In the genomic region with DNA sequence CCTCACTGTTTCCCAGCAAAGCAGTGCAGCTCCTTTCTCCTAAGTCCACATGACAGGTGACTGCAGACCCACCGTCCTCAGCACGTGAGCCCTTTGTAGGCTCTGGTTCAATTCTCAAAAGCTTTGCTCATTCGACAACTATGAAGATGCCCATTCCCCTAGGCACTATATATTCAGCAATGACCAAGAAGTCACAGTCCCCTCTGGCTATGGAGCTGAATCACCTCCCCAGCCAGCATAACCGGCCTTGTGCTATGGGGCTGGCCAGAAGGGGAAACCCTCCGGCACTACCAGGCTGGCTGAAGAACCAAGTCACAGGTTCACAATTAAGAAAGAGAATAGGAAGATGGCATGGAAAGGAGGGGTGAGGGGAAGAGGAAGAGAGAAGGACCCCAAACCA, we compare ENCODE assay signal across 23 cellular contexts.
A peak's percentile ranks its signal among the peaks of the same experiment; 100 is the strongest.
DNase-seq lines count a peak whose midpoint lies in the region; TF ChIP-seq lines count a peak whose summit lies in the region.
"Had no signal": no experiment of that assay in that cellular context is flagged by ENCODE, and none has a peak within 500 bp of the region (broad histone marks: within the 10 kb centered on the region; RNA-seq: fewer than 3 reads in every experiment).

No MANE protein-coding gene starts in this region.

- no peak for TF ChIP-seq POLR2A in suprapubic skin (IDR thresholded peaks at IDR 0.05)

- H3K36me3 Mint-ChIP-seq in osteocyte (ENCODE audit: unreplicated experiment): no peaks in the 10 kb centered on the region
- H3K36me3 Mint-ChIP-seq: CD8-positive, alpha-beta T cell had no signal

- no peaks in the 10 kb centered on the region for H3K9me3 ChIP-seq in suprapubic skin
- H3K9me3 ChIP-seq: BLaER1 treated with 17β-estradiol and CSF1 and Interleukin-3, amounts not matched to agents 10 nM and 100 nM had no signal

- H3K9me3 Mint-ChIP-seq in osteocyte (ENCODE audit: unreplicated experiment): no peaks in the 10 kb centered on the region
- H3K9me3 Mint-ChIP-seq: CD4-positive, alpha-beta T cell; CD8-positive, alpha-beta T cell had no signal

- H3K36me3 ChIP-seq in suprapubic skin: no peaks in the 10 kb centered on the region
- H3K36me3 ChIP-seq: BLaER1 treated with 17β-estradiol and CSF1 and Interleukin-3, amounts not matched to agents 10 nM and 100 nM had no signal

- no peak overlapping the region for H3K27ac Mint-ChIP-seq in osteocyte (ENCODE audit: unreplicated experiment)
- H3K27ac Mint-ChIP-seq: B cell; CD4-positive, alpha-beta T cell; CD8-positive, alpha-beta T cell had no signal

- no peaks in the 10 kb centered on the region for H3K4me1 Mint-ChIP-seq in osteocyte (ENCODE audit: unreplicated experiment)
- H3K4me1 Mint-ChIP-seq: B cell had no signal

- no peak overlapping the region for H3K4me3 ChIP-seq in suprapubic skin
- H3K4me3 ChIP-seq: A549; BLaER1 treated with 17β-estradiol and CSF1 and Interleukin-3, amounts not matched to agents 10 nM and 100 nM; GM12878 had no signal

- peaks cover 20% of the 10 kb centered on the region for H3K27me3 ChIP-seq in suprapubic skin

- no peak overlapping the region for H3K4me3 Mint-ChIP-seq in osteocyte (ENCODE audit: unreplicated experiment)
- H3K4me3 Mint-ChIP-seq: B cell; CD4-positive, alpha-beta T cell; CD8-positive, alpha-beta T cell had no signal

- DNase-seq in ecto neural progenitor cell (ENCODE audit: low spot score) (peak; percentile 33), islet precursor cell (peak; percentile 69), osteocyte (ENCODE audit: extremely low spot score, unreplicated experiment) (peak; percentile 69), suprapubic skin (ENCODE audit: low spot score in 2 of 2) (no peak), COLO668 (lab: John Stamatoyannopoulos, UW; ENCODE audit: unreplicated experiment) (no peak), NCI-H510A (lab: John Stamatoyannopoulos, UW) (no peak)
- DNase-seq: AML-193; CD4-positive, alpha-beta T cell; COR-L47; DMS 273 treated with DMSO at 0.1 percent for 48 hours; DMS153; DMS53; DMS79; DND-41; EL; GDM1 had no signal

- no peak for TF ChIP-seq CTCF in osteocyte (IDR thresholded peaks at IDR 0.05)
- TF ChIP-seq CTCF in suprapubic skin (IDR thresholded peaks at IDR 0.05): no peak

- no peaks in the 10 kb centered on the region for H3K4me1 ChIP-seq in suprapubic skin
- H3K4me1 ChIP-seq: A549; BLaER1 treated with 17β-estradiol and CSF1 and Interleukin-3, amounts not matched to agents 10 nM and 100 nM had no signal

- H3K27me3 Mint-ChIP-seq in osteocyte (ENCODE audit: unreplicated experiment): peaks cover 40% of the 10 kb centered on the region

- TF ChIP-seq EP300 in suprapubic skin (IDR thresholded peaks at IDR 0.05): no peak

- 81% methylated on average over 5 of the region's 5 CpGs for WGBS in suprapubic skin

- no peak overlapping the region for H3K27ac ChIP-seq in suprapubic skin
- H3K27ac ChIP-seq: 22Rv1; A549; BLaER1 treated with 17β-estradiol and CSF1 and Interleukin-3, amounts not matched to agents 10 nM and 100 nM; C4-2B had no signal

Comparison
In these comparisons a context has a peak if more than half of its experiments do, and no peak if none do; other contexts are left out.
1. DNase-seq: peak in ecto neural progenitor cell (single experiment), islet precursor cell (single experiment) and osteocyte (single experiment); none in suprapubic skin (0 of 2), COLO668 (single experiment) and NCI-H510A (single experiment).